In the genomic region with DNA sequence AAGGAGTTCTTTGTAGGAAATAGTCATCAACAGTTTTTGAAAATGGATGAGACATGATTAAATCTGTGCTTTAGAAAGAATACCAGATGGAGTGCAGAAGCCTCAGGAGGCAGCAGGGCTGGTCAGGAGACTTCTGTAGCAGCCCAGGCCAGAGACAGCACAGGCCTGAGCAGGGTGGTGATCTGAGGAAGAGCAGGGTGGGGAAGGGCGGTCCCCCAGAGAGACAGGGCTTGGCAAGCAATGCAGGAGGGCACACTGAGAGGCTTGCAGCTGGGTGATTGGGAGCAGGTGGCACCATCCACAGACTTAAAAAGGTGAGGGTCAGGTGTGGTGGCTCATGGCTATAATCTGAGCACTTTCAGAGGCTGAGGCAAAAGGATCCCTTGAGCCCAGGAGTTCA, we compare ENCODE assay signal across 27 cellular contexts. TPM values are rescaled to one million over a fixed set of nuclear protein-coding genes. Genes with fewer than 3 reads are reported as not detected.
"Had no signal": no experiment of that assay in that cellular context is flagged by ENCODE, and none has a peak within 500 bp of the region (broad histone marks: within the 10 kb centered on the region; RNA-seq: fewer than 3 reads in every experiment).

No MANE protein-coding gene starts in this region.

- H3K27me3 ChIP-seq: ascending aorta, pancreas, uterus had no signal

- ATAC-seq: activated T-cell treated with anti-CD3 and anti-CD28 coated beads, Interleukin-2, amount 50 U/mL, for 4 hours; heart right ventricle; left lung; mucosa of descending colon; pancreas; sciatic nerve; SK-N-SH treated with all-trans-retinoic acid at 6 μM for 48 hours; T-cell had no signal

- DNase-seq: activated CD4-positive, alpha-beta T cell treated with anti-CD3 and anti-CD28 coated beads, Interleukin-2, amount 50 U/mL, for 4 hours; activated CD4-positive, CD25-positive, alpha-beta regulatory T cell treated with anti-CD3 and anti-CD28 coated beads, Interleukin-2, amount 50 U/mL, for 72 hours; activated effector memory CD4-positive, alpha-beta T cell treated with anti-CD3 and anti-CD28 coated beads, Interleukin-2, amount 50 U/mL, for 16 hours; activated T-cell treated with anti-CD3 and anti-CD28 coated beads, Interleukin-2, amount 50 U/mL, for 4 hours; cerebellar nuclear complex; effector CD8-positive, alpha-beta T cell; esophagus squamous epithelium; heart right ventricle; left lung; mammary epithelial cell; mucosa of descending colon; naive B cell; pancreas; spleen; stimulated activated CD4-positive, alpha-beta T cell treated with anti-CD3 and anti-CD28 coated beads, Interleukin-4, amount 100 ng/mL, for 4 hours; stimulated activated naive CD4-positive, alpha-beta T cell treated with Interleukin-2 at 50 U/mL for 16 hours; T-cell; tibial artery; uterus had no signal

- H3K4me3 ChIP-seq: ascending aorta, esophagus squamous epithelium, heart right ventricle, left lung, mucosa of descending colon, pancreas, spleen, tibial artery, uterus had no signal

- H3K27ac ChIP-seq: ascending aorta, esophagus squamous epithelium, heart right ventricle, left lung, pancreas, spleen, tibial artery, uterus, VCaP had no signal

- H3K4me3 Mint-ChIP-seq: activated naive CD4-positive, alpha-beta T cell treated with anti-CD3 and anti-CD28 coated beads, Interleukin-2, amount 50 U/mL, for 24 hours; activated T-cell treated with anti-CD3 and anti-CD28 coated beads, Interleukin-2, amount 50 U/mL, for 4 hours; T-cell had no signal

- H3K4me1 ChIP-seq: uterus had no signal

- H3K27ac Mint-ChIP-seq: T-cell had no signal

- H3K36me3 ChIP-seq: ascending aorta, esophagus squamous epithelium, heart right ventricle, left lung, pancreas, spleen, tibial artery, uterus had no signal

- H3K36me3 Mint-ChIP-seq: activated naive CD4-positive, alpha-beta T cell treated with anti-CD3 and anti-CD28 coated beads, Interleukin-2, amount 50 U/mL, for 24 hours; naive B cell; T-cell had no signal

- H3K9me3 Mint-ChIP-seq: activated naive CD4-positive, alpha-beta T cell treated with anti-CD3 and anti-CD28 coated beads, Interleukin-2, amount 50 U/mL, for 24 hours; activated T-cell treated with anti-CD3 and anti-CD28 coated beads, Interleukin-2, amount 50 U/mL, for 4 hours; naive B cell; neural crest cell; T-cell had no signal

- H3K9me3 ChIP-seq: ascending aorta, esophagus squamous epithelium, heart right ventricle, left lung, mucosa of descending colon, pancreas, spleen, tibial artery, uterus had no signal

- H3K27me3 Mint-ChIP-seq: activated naive CD4-positive, alpha-beta T cell treated with anti-CD3 and anti-CD28 coated beads, Interleukin-2, amount 50 U/mL, for 24 hours; T-cell had no signal

RNA-seq across cellular contexts. Expression of gene SMKR1, which starts 4.3 kb away (rescaled TPM):
- total RNA-seq: ascending aorta, heart right ventricle, kidney epithelial cell, mucosa of descending colon, subcutaneous adipose tissue had no signal
